15 cellular contexts compared by ENCODE assay signal in the genomic region with DNA sequence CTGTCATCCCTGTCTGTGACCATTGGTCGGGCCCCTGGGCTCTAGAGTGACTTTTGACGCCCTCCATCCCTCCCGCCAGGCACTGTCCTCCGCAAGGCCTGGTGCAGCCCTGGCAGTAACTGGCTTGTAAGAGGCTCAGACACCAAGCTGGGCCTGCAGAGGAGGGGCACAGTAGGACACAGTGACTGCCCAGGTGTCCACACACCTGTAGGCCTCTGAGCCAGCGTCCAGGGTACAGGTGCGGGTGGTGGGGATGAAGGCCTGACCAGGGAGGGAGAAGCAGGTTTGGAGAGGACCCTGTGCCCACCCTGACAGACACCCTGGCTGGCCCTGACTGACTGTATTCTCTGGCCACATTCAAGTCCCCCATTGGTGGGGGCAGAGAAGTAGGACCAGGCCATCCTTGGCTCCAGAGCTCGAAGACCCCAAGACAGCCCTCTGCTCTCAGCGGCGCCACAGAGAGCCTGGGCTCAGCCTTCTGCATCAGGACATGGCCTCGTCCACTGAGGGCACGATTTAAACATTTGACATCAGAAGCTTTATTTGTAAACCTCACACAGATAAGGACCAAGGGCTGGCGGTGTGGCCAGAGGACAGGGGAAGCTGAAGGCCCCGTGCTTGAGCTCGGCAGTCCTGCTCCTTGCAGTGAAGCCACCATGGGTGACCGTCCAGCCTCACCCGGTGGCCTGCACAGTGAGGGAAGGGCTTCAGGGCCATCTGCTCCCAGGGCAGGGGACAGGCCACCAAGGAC. TPM values are rescaled to one million over a fixed set of nuclear protein-coding genes. Genes with fewer than 3 reads are reported as not detected.
DNase-seq lines count a peak whose midpoint lies in the region; ATAC-seq, FAIRE-seq and TF ChIP-seq lines count a peak whose summit lies in the region.
"Had no signal": no experiment of that assay in that cellular context is flagged by ENCODE, and none has a peak within 500 bp of the region (broad histone marks: within the 10 kb centered on the region; RNA-seq: fewer than 3 reads in every experiment).

No MANE protein-coding gene starts in this region.

- no peaks in the 10 kb centered on the region for H3K9me3 ChIP-seq in A673 (ENCODE audit: low read depth, low read length, poor library complexity, severe bottlenecking)
- H3K9me3 ChIP-seq in PC-3 (ENCODE audit: low read length) = no peaks in the 10 kb centered on the region
- no peaks in the 10 kb centered on the region for H3K9me3 ChIP-seq in endothelial cell of umbilical vein (replicated peaks; ENCODE audit: control insufficient read depth, insufficient read depth, low read length)
- no peaks in the 10 kb centered on the region for H3K9me3 ChIP-seq in osteoblast (ENCODE audit: low read depth, low read length)
- no peaks in the 10 kb centered on the region for H3K9me3 ChIP-seq in pancreas
- H3K9me3 ChIP-seq: right lobe of liver, upper lobe of right lung had no signal

- no peaks in the 10 kb centered on the region for H3K27me3 ChIP-seq in A673 (replicated peaks; ENCODE audit: insufficient read depth, low read depth, low read length, poor library complexity)
- H3K27me3 ChIP-seq in PC-3 (ENCODE audit: low read length) = no peaks in the 10 kb centered on the region
- H3K27me3 ChIP-seq in endothelial cell of umbilical vein (ENCODE audit: control insufficient read depth in 2 of 2, insufficient read depth in 2 of 2, low read length in 2 of 2) = no peaks in the 10 kb centered on the region
- no peaks in the 10 kb centered on the region for H3K27me3 ChIP-seq in osteoblast (ENCODE audit: insufficient read depth, low read length)
- H3K27me3 ChIP-seq in pancreas = no peaks in the 10 kb centered on the region
- H3K27me3 ChIP-seq: right lobe of liver, upper lobe of right lung had no signal

- H3K79me2 ChIP-seq in PC-3 (ENCODE audit: low read length) (no peaks in the 10 kb centered on the region), endothelial cell of umbilical vein (ENCODE audit: control insufficient read depth, insufficient read depth, low read length) (no peaks in the 10 kb centered on the region), osteoblast (ENCODE audit: insufficient read depth, low read length) (no peaks in the 10 kb centered on the region)

- BruUV-seq in A673 (replicated peaks; lab: Mats Ljungman, UMichigan) (TSS peak; percentile 21), PC-3 (replicated peaks; lab: Mats Ljungman, UMichigan) (TSS peak; percentile 21), endothelial cell of umbilical vein (replicated peaks; lab: Mats Ljungman, UMichigan) (TSS peak; percentile 22)

- dilution Hi-C loops in endothelial cell of umbilical vein (cut with MboI; ENCODE audit: extremely low pct_ligation_motif_present, low sequenced_read_pairs) = no loop called here

- H3K36me3 ChIP-seq in A673 (ENCODE audit: insufficient read depth, low read length, poor library complexity, severe bottlenecking) = peaks cover 17% of the 10 kb centered on the region
- H3K36me3 ChIP-seq in PC-3 (ENCODE audit: low read depth, low read length) = no peaks in the 10 kb centered on the region
- peaks cover 0 to 36% of the 10 kb centered on the region in 2 experiments for H3K36me3 ChIP-seq in endothelial cell of umbilical vein (ENCODE audit: control insufficient read depth in 2 of 2, extremely low read depth in 1 of 2, insufficient read depth in 2 of 2, low read length in 2 of 2)
- H3K36me3 ChIP-seq in osteoblast (ENCODE audit: insufficient read depth, low read length) = peaks cover 18% of the 10 kb centered on the region
- H3K36me3 ChIP-seq in pancreas = peaks cover 5 to 47% (median 22%) of the 10 kb centered on the region in 3 donors

- ATAC-seq in PC-3 (no peak), GM21786 (IDR thresholded peaks at IDR 0.05; ENCODE audit: unreplicated experiment) (no peak), GM21737 (IDR thresholded peaks at IDR 0.05; ENCODE audit: unreplicated experiment) (no peak), pancreas (no peak), HG03159 (IDR thresholded peaks at IDR 0.05; ENCODE audit: unreplicated experiment) (no peak)
- ATAC-seq: right lobe of liver, upper lobe of right lung had no signal

- DNase-seq in A673 (ENCODE audit: low spot score) (no peak), PC-3 (no peak), endothelial cell of umbilical vein (ENCODE audit: low read depth, low spot score) (no peak), osteoblast (ENCODE audit: insufficient read length, low spot score, missing footprints) (peak; percentile 86), pancreas (no peak)
- DNase-seq: activated CD4-positive, CD25-positive, alpha-beta regulatory T cell treated with anti-CD3 and anti-CD28 coated beads, Interleukin-2, amount 50 U/mL, for 72 hours; activated naive CD4-positive, alpha-beta T cell treated with Interleukin-2 at 50 U/mL for 16 hours; effector CD4-positive, alpha-beta T cell; NCI-H146; upper lobe of right lung had no signal

- H3K4me1 ChIP-seq in A673 (ENCODE audit: insufficient read depth, low read length, poor library complexity, severe bottlenecking) (no peaks in the 10 kb centered on the region), PC-3 (ENCODE audit: insufficient read depth, low read length) (no peaks in the 10 kb centered on the region), endothelial cell of umbilical vein (ENCODE audit: control insufficient read depth, extremely low read depth, insufficient read depth, low read length) (no peaks in the 10 kb centered on the region), osteoblast (ENCODE audit: insufficient read depth, low read length) (peaks cover 18% of the 10 kb centered on the region), pancreas (peaks cover 0 to 9% (median 4%) of the 10 kb centered on the region in 3 donors)

- CTCF ChIA-PET in A673 (lab: Charles Lee) = no interaction called here
- CTCF ChIA-PET in PC-3 (lab: Charles Lee) = no interaction called here
- CTCF ChIA-PET in endothelial cell of umbilical vein (lab: Charles Lee) = interaction anchor here (0.7 kb wide), 1 partner anchor 119 kb away, joined by 3 read pairs; no protein-coding TSS in a partner anchor

- POLR2A ChIA-PET in A673 (lab: Charles Lee; ENCODE audit: low non-redundant PET) (no interaction called here), PC-3 (lab: Charles Lee; ENCODE audit: unreplicated experiment) (interaction anchor here (0.6 kb wide), 2 partner anchors 8 to 13 kb away, joined by 3 to 13 read pairs; no protein-coding TSS in a partner anchor), endothelial cell of umbilical vein (lab: Charles Lee) (interaction anchor here (0.6 kb wide), 1 partner anchor 10 kb away, joined by 5 read pairs; no protein-coding TSS in a partner anchor)

- H3K9me2 ChIP-seq in PC-3 (replicated peaks; ENCODE audit: low read length) = no peaks in the 10 kb centered on the region

- no peak for FAIRE-seq in endothelial cell of umbilical vein (lab: Jason Lieb, UNC)
- FAIRE-seq in pancreas (lab: Jason Lieb, UNC) = no peak
- FAIRE-seq: GM19239 had no signal

- H2AFZ ChIP-seq in PC-3 (ENCODE audit: low read length) (no peak overlapping the region), endothelial cell of umbilical vein (ENCODE audit: low read depth, low read length) (no peak overlapping the region), osteoblast (ENCODE audit: low read length) (no peak overlapping the region)

- TF ChIP-seq CTCF in A673 (conservative IDR thresholded peaks at IDR 0.05; ENCODE audit: low read depth, low read length) = no peak
- TF ChIP-seq CTCF in PC-3 (conservative IDR thresholded peaks at IDR 0.05; ENCODE audit: low read depth, low read length) = no peak
- TF ChIP-seq CTCF in endothelial cell of umbilical vein (IDR thresholded peaks at IDR 0.05; ENCODE audit: extremely low read depth in 1 of 2, insufficient read depth in 1 of 2, low read depth in 1 of 2, low read length in 2 of 2) = no peak
- no peak for TF ChIP-seq CTCF in osteoblast (IDR thresholded peaks at IDR 0.05; ENCODE audit: extremely low read depth, low read depth, low read length)
- no peak for TF ChIP-seq CTCF in pancreas (IDR thresholded peaks at IDR 0.05)

- no peaks in the 10 kb centered on the region for H3K9me1 ChIP-seq in endothelial cell of umbilical vein (replicated peaks; ENCODE audit: control insufficient read depth, extremely low read depth, insufficient read depth, low read length)

- TF ChIP-seq POLR2A in endothelial cell of umbilical vein (IDR thresholded peaks at IDR 0.05; ENCODE audit: low read depth, low read length) = no peak

- H3K4me2 ChIP-seq in PC-3 (ENCODE audit: low read length) (no peak overlapping the region), endothelial cell of umbilical vein (ENCODE audit: insufficient read depth, low read length) (no peak overlapping the region), osteoblast (ENCODE audit: insufficient read depth, low read length) (no peak overlapping the region)

- H3F3A ChIP-seq in PC-3 (ENCODE audit: low read length, unreplicated experiment) = no peaks in the 10 kb centered on the region

- H3K27ac ChIP-seq in A673 (ENCODE audit: low read depth, low read length, poor library complexity, severe bottlenecking) (no peak overlapping the region), PC-3 (ENCODE audit: low read length) (no peak overlapping the region), endothelial cell of umbilical vein (ENCODE audit: insufficient read depth, low read depth, low read length) (no peak overlapping the region), osteoblast (ENCODE audit: low read depth, low read length) (peak overlapping the region; percentile 66), pancreas (no peak overlapping the region)
- H3K27ac ChIP-seq: right lobe of liver, upper lobe of right lung had no signal

- H3K9ac ChIP-seq in PC-3 (ENCODE audit: low read length) (no peak overlapping the region), endothelial cell of umbilical vein (replicated peaks; ENCODE audit: extremely low read depth, insufficient read depth, low read length) (no peak overlapping the region)

- 84 to 87% methylated on average over 16 of the region's 16 CpGs for WGBS in pancreas, 2 donors

- intact Hi-C loops in A673 (cut with micrococcal nuclease; ENCODE audit: unreplicated experiment) (no loop called here), PC-3 (cut with micrococcal nuclease) (no loop called here), endothelial cell of umbilical vein (cut with micrococcal nuclease) (no loop called here), pancreas (cut with DNase I) (no loop called here)

- H3K4me3 ChIP-seq in A673 (ENCODE audit: low read depth, low read length, poor library complexity, severe bottlenecking) (no peak overlapping the region), PC-3 (ENCODE audit: low read length) (no peak overlapping the region), endothelial cell of umbilical vein (replicated peaks in 1 of 3; ENCODE audit: insufficient read depth in 1 of 3, low read depth in 1 of 3, low read length in 3 of 3) (no peak overlapping the region), osteoblast (ENCODE audit: insufficient read depth, low read length) (no peak overlapping the region), pancreas (no peak overlapping the region)
- H3K4me3 ChIP-seq: right lobe of liver, upper lobe of right lung had no signal

- H4K20me1 ChIP-seq in PC-3 (ENCODE audit: low read length) = no peaks in the 10 kb centered on the region
- H4K20me1 ChIP-seq in endothelial cell of umbilical vein (replicated peaks; ENCODE audit: control insufficient read depth, extremely low read depth, insufficient read depth, low read length) = no peaks in the 10 kb centered on the region
- H4K20me1 ChIP-seq in osteoblast (ENCODE audit: insufficient read depth, low read length) = no peaks in the 10 kb centered on the region

RNA-seq across cellular contexts. Expression of gene PPIL2, which starts 31.4 kb away (rescaled TPM):
- total RNA-seq in A673 (2021) = 46.8 and 49.3 TPM in 2 replicates
- total RNA-seq in PC-3 (2014; rRNA removed) = 32.3 and 33.7 TPM in 2 replicates
- 45.3 and 47.9 TPM in 2 replicates for total RNA-seq in endothelial cell of umbilical vein
- 49.7 and 50.2 TPM in 2 replicates for polyA plus RNA-seq in endothelial cell of umbilical vein
- polyA plus RNA-seq in endothelial cell of umbilical vein (2011; cell fraction: cytosol; rRNA removed) = 39.7 and 41.8 TPM in 2 replicates
- polyA plus RNA-seq in endothelial cell of umbilical vein (2011; cell fraction: nucleus; rRNA removed) = 200 and 207 TPM in 2 replicates
- 29.8 and 33.5 TPM in 2 replicates for polyA plus RNA-seq in endothelial cell of umbilical vein (2012)
- 51.3 and 55.2 TPM in 2 replicates for polyA minus RNA-seq in endothelial cell of umbilical vein
- 9.0 TPM for polyA minus RNA-seq in endothelial cell of umbilical vein (2011; cell fraction: cytosol; rRNA and poly(A)+ RNA removed)
- 54.5 and 66.9 TPM in 2 replicates for polyA minus RNA-seq in endothelial cell of umbilical vein (2011; cell fraction: nucleus; rRNA and poly(A)+ RNA removed)
- total RNA-seq in osteoblast = 25.3 and 29.2 TPM in 2 replicates
- total RNA-seq in pancreas = 10 to 100 TPM; 21.1 to 33.5 (median 27.7) TPM
- 10 to 100 TPM; 54.2 to 57.0 TPM for polyA plus RNA-seq in pancreas

RNA-seq across cellular contexts. Expression of gene YPEL1, which starts 38.4 kb away (rescaled TPM):
- total RNA-seq in A673 (2021) = 3.6 and 7.5 TPM in 2 replicates
- 0.23 and 3.2 TPM in 2 replicates for total RNA-seq in PC-3 (2014; rRNA removed)
- 6.2 and 6.5 TPM in 2 replicates for total RNA-seq in endothelial cell of umbilical vein
- 3.1 and 3.7 TPM in 2 replicates for polyA plus RNA-seq in endothelial cell of umbilical vein
- polyA plus RNA-seq in endothelial cell of umbilical vein (2011; cell fraction: cytosol; rRNA removed) = 3.5 and 3.9 TPM in 2 replicates
- polyA plus RNA-seq in endothelial cell of umbilical vein (2011; cell fraction: nucleus; rRNA removed) = 8.5 TPM in 2 replicates
- 2.9 and 3.3 TPM in 2 replicates for polyA plus RNA-seq in endothelial cell of umbilical vein (2012)
- polyA minus RNA-seq in endothelial cell of umbilical vein = 3.8 and 11.9 TPM in 2 replicates
- polyA minus RNA-seq in endothelial cell of umbilical vein (2011; cell fraction: cytosol; rRNA and poly(A)+ RNA removed) = not detected
- 2.9 and 3.0 TPM in 2 replicates for polyA minus RNA-seq in endothelial cell of umbilical vein (2011; cell fraction: nucleus; rRNA and poly(A)+ RNA removed)
- total RNA-seq in osteoblast = 1.8 and 2.2 TPM in 2 replicates
- 1 to 10 TPM; 2.0 to 7.2 (median 2.7) TPM for total RNA-seq in pancreas
- 1 to 10 TPM; 2.4 to 3.1 TPM for polyA plus RNA-seq in pancreas

RNA-seq across cellular contexts. Expression of gene SDF2L1, which starts 55.1 kb away (rescaled TPM):
- 50.1 and 55.3 TPM in 2 replicates for total RNA-seq in A673 (2021)
- total RNA-seq in PC-3 (2014; rRNA removed) = 180 and 214 TPM in 2 replicates
- 66.7 and 75.1 TPM in 2 replicates for total RNA-seq in endothelial cell of umbilical vein
- polyA plus RNA-seq in endothelial cell of umbilical vein = 79.5 and 111 TPM in 2 replicates
- 55.0 and 70.5 TPM in 2 replicates for polyA plus RNA-seq in endothelial cell of umbilical vein (2011; cell fraction: cytosol; rRNA removed)
- polyA plus RNA-seq in endothelial cell of umbilical vein (2011; cell fraction: nucleus; rRNA removed) = 19.9 and 24.7 TPM in 2 replicates
- polyA plus RNA-seq in endothelial cell of umbilical vein (2012) = 49.8 and 57.5 TPM in 2 replicates
- polyA minus RNA-seq in endothelial cell of umbilical vein = 22.9 and 30.2 TPM in 2 replicates
- polyA minus RNA-seq in endothelial cell of umbilical vein (2011; cell fraction: cytosol; rRNA and poly(A)+ RNA removed) = 26.1 TPM
- polyA minus RNA-seq in endothelial cell of umbilical vein (2011; cell fraction: nucleus; rRNA and poly(A)+ RNA removed) = 8.0 and 9.9 TPM in 2 replicates
- total RNA-seq in osteoblast = 10.5 and 13.3 TPM in 2 replicates
- total RNA-seq in pancreas = 10 to 100 TPM; 24.0 to 49.2 (median 33.4) TPM
- polyA plus RNA-seq in pancreas = 10 to 100 TPM; 33.1 to 47.7 TPM
